Comparison of ENCODE assay signal across 8 cellular contexts in genomic region chr16:67807148-67807682, GRCh38. TPM values are rescaled to one million over a fixed set of nuclear protein-coding genes. Genes with fewer than 3 reads are reported as not detected.
DNase-seq lines count a peak whose midpoint lies in the region; ATAC-seq and TF ChIP-seq lines count a peak whose summit lies in the region.

No MANE protein-coding gene starts in this region.

- no peak overlapping the region for H2BK15ac ChIP-seq in mesenchymal stem cell (ENCODE audit: low read depth, poor library complexity, severe bottlenecking)

- DNase-seq in HFF-Myc (ENCODE audit: extremely low read depth, low read depth) (no peak), astrocyte of the cerebellum (ENCODE audit: low read depth) (no peak), mesenchymal stem cell (no peak), NAMALWA (ENCODE audit: low spot score) (no peak), OCI-M1 (lab: John Stamatoyannopoulos, UW) (no peak), GM19240 (ENCODE audit: insufficient read length, low spot score) (no peak)

- no peak overlapping the region for H2AK5ac ChIP-seq in mesenchymal stem cell (ENCODE audit: low read length, severe bottlenecking)

- no peak for TF ChIP-seq CTCF in 22Rv1 (IDR thresholded peaks at IDR 0.05)
- TF ChIP-seq CTCF in HFF-Myc (IDR thresholded peaks at IDR 0.05; ENCODE audit: low read depth, low read length, missing control alignments), result no peak
- TF ChIP-seq CTCF in astrocyte of the cerebellum (IDR thresholded peaks at IDR 0.05; ENCODE audit: low read depth, low read length, missing control alignments), result peak; percentile 18

- WGBS in mesenchymal stem cell, result 50% methylated on average over 20 of the region's 24 CpGs

- H3K14ac ChIP-seq in mesenchymal stem cell (ENCODE audit: low read length in 2 of 2), result no peak overlapping the region

- H3K27ac ChIP-seq in 22Rv1 (peak overlapping the region; percentile 71), mesenchymal stem cell (ENCODE audit: low read length, poor library complexity, severe bottlenecking) (no peak overlapping the region)

- H3K9me3 ChIP-seq in mesenchymal stem cell (ENCODE audit: control insufficient read depth, low read length), result no peaks in the 10 kb centered on the region

- H3K4me3 ChIP-seq in HFF-Myc (replicated peaks; ENCODE audit: low read depth, low read length) (peak overlapping the region; percentile 96), astrocyte of the cerebellum (ENCODE audit: low read depth, low read length) (peak overlapping the region; percentile 97), mesenchymal stem cell (ENCODE audit: insufficient read depth in 1 of 2, low read depth in 1 of 2, low read length in 2 of 2) (peak overlapping the region; percentile 69 to 100)

- H3K18ac ChIP-seq in mesenchymal stem cell (ENCODE audit: low read depth in 1 of 2, low read length in 2 of 2), result no peak overlapping the region

- peaks cover 7 to 19% of the 10 kb centered on the region in 2 experiments for H3K36me3 ChIP-seq in mesenchymal stem cell (ENCODE audit: control insufficient read depth in 1 of 2, insufficient read depth in 2 of 2, low read depth in 1 of 2, low read length in 2 of 2)

- H2BK120ac ChIP-seq in mesenchymal stem cell (ENCODE audit: low read depth, low read length), result no peak overlapping the region

- no peak for ATAC-seq in HG02642 (IDR thresholded peaks at IDR 0.05; ENCODE audit: poor library complexity, unreplicated experiment)

- H3K23ac ChIP-seq in mesenchymal stem cell (ENCODE audit: low read length in 2 of 2), result no peak overlapping the region

- H4K8ac ChIP-seq in mesenchymal stem cell (ENCODE audit: low read length), result peak overlapping the region; percentile 42

- in situ Hi-C loops in astrocyte of the cerebellum (cut with HindIII; ENCODE audit: low sequenced_read_pairs), result no loop called here

- no peak overlapping the region for H2BK5ac ChIP-seq in mesenchymal stem cell (ENCODE audit: low read depth, low read length, poor library complexity, severe bottlenecking)

- no peak overlapping the region for H3K4ac ChIP-seq in mesenchymal stem cell (ENCODE audit: low read depth in 1 of 2, low read length in 2 of 2)

- peak overlapping the region; percentile 95 for H3K9ac ChIP-seq in mesenchymal stem cell (ENCODE audit: low read length)

- no peak overlapping the region for H4K91ac ChIP-seq in mesenchymal stem cell (ENCODE audit: low read length)

- H2BK12ac ChIP-seq in mesenchymal stem cell (ENCODE audit: low read length in 2 of 2), result no peak overlapping the region

- peaks cover 13% of the 10 kb centered on the region for H3K4me1 ChIP-seq in mesenchymal stem cell (ENCODE audit: control insufficient read depth, insufficient read depth, low read depth, low read length)

- peak overlapping the region; percentile 19 for H2AFZ ChIP-seq in mesenchymal stem cell (ENCODE audit: low read depth, low read length)

- no peaks in the 10 kb centered on the region for H3K27me3 ChIP-seq in mesenchymal stem cell (ENCODE audit: control insufficient read depth in 1 of 2, insufficient read depth in 1 of 2, low read length in 2 of 2)

- H3K4me2 ChIP-seq in mesenchymal stem cell (ENCODE audit: low read length, poor library complexity, severe bottlenecking), result peak overlapping the region; percentile 84

- peaks cover 8% of the 10 kb centered on the region for H3K79me1 ChIP-seq in mesenchymal stem cell (replicated peaks; ENCODE audit: low read length, poor library complexity, severe bottlenecking)

RNA-seq across cellular contexts. Expression of gene TSNAXIP1, which starts 0.5 kb away (rescaled TPM):
- 0.55 TPM for polyA plus RNA-seq in mesenchymal stem cell (2013, experiment 1 of 2)
- polyA plus RNA-seq in mesenchymal stem cell (2013, experiment 2 of 2), result 0.44 TPM

RNA-seq across cellular contexts. Expression of gene RANBP10, which starts 0.9 kb away (rescaled TPM):
- 7.7 TPM for polyA plus RNA-seq in mesenchymal stem cell (2013, experiment 1 of 2)
- 7.9 TPM for polyA plus RNA-seq in mesenchymal stem cell (2013, experiment 2 of 2)

RNA-seq across cellular contexts. Expression of gene THAP11, which starts 34.9 kb away (rescaled TPM):
- polyA plus RNA-seq in mesenchymal stem cell (2013, experiment 1 of 2), result 18.6 TPM
- polyA plus RNA-seq in mesenchymal stem cell (2013, experiment 2 of 2), result 17.6 TPM

RNA-seq across cellular contexts. Expression of gene NUTF2, which starts 39.5 kb away (rescaled TPM):
- polyA plus RNA-seq in mesenchymal stem cell (2013, experiment 1 of 2), result 230 TPM
- 226 TPM for polyA plus RNA-seq in mesenchymal stem cell (2013, experiment 2 of 2)

RNA-seq across cellular contexts. Expression of gene CENPT, which starts 40.3 kb away (rescaled TPM):
- polyA plus RNA-seq in mesenchymal stem cell (2013, experiment 1 of 2), result 25.8 TPM
- polyA plus RNA-seq in mesenchymal stem cell (2013, experiment 2 of 2), result 23.6 TPM
